Comparison of ENCODE assay signal across 11 cellular contexts in genomic region chr6:139640453-139640852, GRCh38.
DNase-seq lines count a peak whose midpoint lies in the region; ATAC-seq, FAIRE-seq and TF ChIP-seq lines count a peak whose summit lies in the region.
"Had no signal": no experiment of that assay in that cellular context is flagged by ENCODE, and none has a peak within 500 bp of the region (broad histone marks: within the 10 kb centered on the region; RNA-seq: fewer than 3 reads in every experiment).

No MANE protein-coding gene starts in this region.

- FAIRE-seq in GM12891 (lab: Jason Lieb, UNC): peak; percentile 80

- peaks cover 1% of the 10 kb centered on the region for H3K36me3 Mint-ChIP-seq in T-helper 2 cell treated with Interferon-gamma antibody and Interleukin-4, amounts not matched to agents 5 μg/mL and 100 μg/mL, for 36 hours (ENCODE audit: low read depth)

- no peaks in the 10 kb centered on the region for H3K9me3 Mint-ChIP-seq in T-helper 2 cell treated with Interferon-gamma antibody and Interleukin-4, amounts not matched to agents 5 μg/mL and 100 μg/mL, for 36 hours

- H3K27ac Mint-ChIP-seq in T-helper 2 cell treated with Interferon-gamma antibody and Interleukin-4, amounts not matched to agents 5 μg/mL and 100 μg/mL, for 36 hours: no peak overlapping the region

- ATAC-seq in GM21447 (IDR thresholded peaks at IDR 0.05; ENCODE audit: unreplicated experiment): peak; percentile 94
- peak; percentile 92 for ATAC-seq in HG03342 (IDR thresholded peaks at IDR 0.05; ENCODE audit: unreplicated experiment)
- ATAC-seq in left colon: no peak

- DNase-seq in GM12891 (ENCODE audit: insufficient read length, low spot score) (no peak), amniotic epithelial cell (ENCODE audit: low read depth) (peak; percentile 44), left colon (no peak), dermis blood vessel endothelial cell (no peak), NCI-H1436 treated with DMSO at 0.1 percent for 48 hours (lab: John Stamatoyannopoulos, UW) (no peak)
- no peak for DNase-seq in T-helper 2 cell treated with Interferon-gamma antibody and Interleukin-4, amounts not matched to agents 5 μg/mL and 100 μg/mL, for 36 hours (ENCODE audit: low spot score)
- DNase-seq: activated CD4-positive, CD25-positive, alpha-beta regulatory T cell; H7; NCI-H345 had no signal

- no peak overlapping the region for H3K4me3 Mint-ChIP-seq in T-helper 2 cell treated with Interferon-gamma antibody and Interleukin-4, amounts not matched to agents 5 μg/mL and 100 μg/mL, for 36 hours

- H3K27me3 Mint-ChIP-seq in T-helper 2 cell treated with Interferon-gamma antibody and Interleukin-4, amounts not matched to agents 5 μg/mL and 100 μg/mL, for 36 hours (ENCODE audit: low read depth): peaks cover 10% of the 10 kb centered on the region

- peaks cover 15% of the 10 kb centered on the region for H3K4me1 Mint-ChIP-seq in T-helper 2 cell treated with Interferon-gamma antibody and Interleukin-4, amounts not matched to agents 5 μg/mL and 100 μg/mL, for 36 hours (ENCODE audit: low read depth)

- intact Hi-C loops in left colon (cut with DNase I, micrococcal nuclease): no loop called here

- no peak for TF ChIP-seq POLR2A in GM12891 (IDR thresholded peaks at IDR 0.05; ENCODE audit: low read depth, low read length)

TF ChIP-seq in GM12891, 5 proteins besides CTCF, POLR2A, EP300 and RAD21:
- TF ChIP-seq POLR2AphosphoS5 (IDR thresholded peaks at IDR 0.05; ENCODE audit: low read depth, low read length) (no peak), PAX5 (IDR thresholded peaks at IDR 0.05; ENCODE audit: insufficient read depth, low read length, severe bottlenecking) (no peak), POU2F2 (IDR thresholded peaks at IDR 0.05; ENCODE audit: low read depth, low read length) (no peak), SPI1 (IDR thresholded peaks at IDR 0.05; ENCODE audit: low read depth, low read length) (no peak), TAF1 (IDR thresholded peaks at IDR 0.05; ENCODE audit: low read depth, low read length) (no peak)
TF ChIP-seq in GM12891: peak in this region for 0.
